In the genomic region with DNA sequence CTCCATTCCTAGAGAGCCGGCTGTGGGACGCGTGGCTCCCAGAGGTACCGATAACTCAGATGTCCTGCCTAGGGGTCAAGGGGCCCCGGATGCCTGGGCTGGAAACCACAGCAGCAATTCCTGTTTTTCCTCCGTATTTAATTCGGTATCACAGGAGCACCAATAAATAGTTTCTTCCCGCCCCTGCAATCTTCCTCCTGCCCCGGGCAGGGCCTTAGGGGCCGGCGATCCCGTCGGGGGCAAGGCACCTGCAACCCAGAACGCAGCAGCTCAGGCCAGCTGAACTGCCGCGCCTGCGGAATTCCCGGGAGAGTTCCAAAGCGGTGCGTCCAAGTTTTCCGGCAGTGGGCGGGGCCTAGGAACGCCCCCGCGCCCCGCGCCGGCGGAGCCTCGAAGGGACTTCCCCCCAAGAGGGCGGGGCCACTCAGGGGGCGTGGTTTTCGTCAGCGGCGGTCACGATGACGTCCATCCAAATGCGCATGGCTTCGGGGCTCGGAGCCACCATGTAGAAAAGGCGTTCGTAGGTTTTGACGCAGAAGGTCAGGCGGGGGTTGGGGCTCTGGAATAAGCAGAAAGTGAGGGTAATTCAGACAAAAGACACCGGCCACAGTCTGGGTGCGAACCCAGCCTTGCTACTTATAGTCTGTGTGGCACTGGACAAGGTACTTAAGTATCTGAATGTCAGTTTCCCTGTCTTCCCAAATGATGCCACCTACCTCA, we compare ENCODE assay signal across 9 cellular contexts. TPM values are rescaled to one million over a fixed set of nuclear protein-coding genes. Genes with fewer than 3 reads are reported as not detected.
DNase-seq lines count a peak whose midpoint lies in the region; ATAC-seq and TF ChIP-seq lines count a peak whose summit lies in the region.
"Had no signal": no experiment of that assay in that cellular context is flagged by ENCODE, and none has a peak within 500 bp of the region (broad histone marks: within the 10 kb centered on the region; RNA-seq: fewer than 3 reads in every experiment).

No MANE protein-coding gene starts in this region.

- H3K27ac ChIP-seq in duodenal mucosa (ENCODE audit: low read depth, low read length) (no peak overlapping the region), liver (ENCODE audit: low read depth in 1 of 2, low read length in 2 of 2) (peak overlapping the region; percentile 65 to 80)

- peak overlapping the region; percentile 72 for H3K4me3 Mint-ChIP-seq in activated CD8-positive, alpha-beta T cell treated with anti-CD3 and anti-CD28 coated beads, Interleukin-2, amount 10 ng/mL, durations not matched to agents 7 days and 5 days

- POLR2A ChIA-PET in activated CD8-positive, alpha-beta T cell treated with anti-CD3 and anti-CD28 coated beads, Interleukin-2, amount 10 ng/mL, durations not matched to agents 7 days and 5 days (lab: Charles Lee): interaction anchor here (1.5 to 2.4 kb wide), 2 partner anchors 12 to 29 kb away, joined by 7 to 9 read pairs; a partner anchor contains a TSS

- peak; percentile 16 to 30 for TF ChIP-seq RAD21 in liver (IDR thresholded peaks at IDR 0.05)

- WGBS in liver: 16% methylated on average over 46 of the region's 46 CpGs

- H3K36me3 ChIP-seq in duodenal mucosa (ENCODE audit: control insufficient read depth in 1 of 2, insufficient read depth in 2 of 2, low read length in 2 of 2): no peaks in the 10 kb centered on the region
- peaks cover 0 to 12% (median 8%) of the 10 kb centered on the region in 4 donors for H3K36me3 ChIP-seq in liver (ENCODE audit: control insufficient read depth in 4 of 4, insufficient read depth in 3 of 4, low read depth in 1 of 4, low read length in 3 of 4)

- peaks cover 15% of the 10 kb centered on the region for H3K4me1 Mint-ChIP-seq in activated CD8-positive, alpha-beta T cell treated with anti-CD3 and anti-CD28 coated beads, Interleukin-2, amount 10 ng/mL, durations not matched to agents 7 days and 5 days (ENCODE audit: low read depth)

- no peaks in the 10 kb centered on the region for H3K27me3 Mint-ChIP-seq in activated CD8-positive, alpha-beta T cell treated with anti-CD3 and anti-CD28 coated beads, Interleukin-2, amount 10 ng/mL, durations not matched to agents 7 days and 5 days (ENCODE audit: low read depth)

- CTCF ChIA-PET in activated CD8-positive, alpha-beta T cell treated with anti-CD3 and anti-CD28 coated beads, Interleukin-2, amount 10 ng/mL, durations not matched to agents 7 days and 5 days (lab: Charles Lee): interaction anchor here (0.9 to 2.9 kb wide), 4 partner anchors 11 to 44 kb away, joined by 3 to 10 read pairs (median 4); no protein-coding TSS in a partner anchor

- H3K4me1 ChIP-seq in duodenal mucosa (ENCODE audit: control insufficient read depth in 1 of 2, insufficient read depth in 2 of 2, low read length in 2 of 2) (peaks cover 0 to 4% of the 10 kb centered on the region in 2 donors), liver (ENCODE audit: control insufficient read depth in 4 of 4, insufficient read depth in 4 of 4, low read length in 3 of 4) (peaks cover 0 to 4% (median 2%) of the 10 kb centered on the region in 4 donors)

- peaks cover 6% of the 10 kb centered on the region for H3K36me3 Mint-ChIP-seq in activated CD8-positive, alpha-beta T cell treated with anti-CD3 and anti-CD28 coated beads, Interleukin-2, amount 10 ng/mL, durations not matched to agents 7 days and 5 days (ENCODE audit: low read depth)

- no peaks in the 10 kb centered on the region for H3K9me3 Mint-ChIP-seq in activated CD8-positive, alpha-beta T cell treated with anti-CD3 and anti-CD28 coated beads, Interleukin-2, amount 10 ng/mL, durations not matched to agents 7 days and 5 days (ENCODE audit: insufficient read depth)

- H3K4me3 ChIP-seq in duodenal mucosa (ENCODE audit: low read depth in 1 of 2, low read length in 2 of 2) (peak overlapping the region; percentile 61 to 67), liver (ENCODE audit: low read depth in 1 of 3, low read length in 3 of 3) (peak overlapping the region in 2 of 3 donors; percentile 2 to 16)

- no peaks in the 10 kb centered on the region for H3K27me3 ChIP-seq in duodenal mucosa (ENCODE audit: control insufficient read depth in 1 of 2, insufficient read depth in 2 of 2, low read length in 2 of 2)
- H3K27me3 ChIP-seq in liver (ENCODE audit: control insufficient read depth in 4 of 4, insufficient read depth in 4 of 4, low read length in 3 of 4): no peaks in the 10 kb centered on the region

- DNase-seq in Daoy (ENCODE audit: low read depth) (peak; percentile 92), NCI-H460 (ENCODE audit: extremely low read depth, low read depth) (peak; percentile 87), HuH-7.5 (ENCODE audit: low spot score) (no peak)
- peak; percentile 93 for DNase-seq in activated CD8-positive, alpha-beta T cell treated with anti-CD3 and anti-CD28 coated beads, Interleukin-2, amount 10 ng/mL, durations not matched to agents 7 days and 5 days
- peak; percentile 95 for DNase-seq in stimulated activated CD4-positive, alpha-beta T cell treated with anti-CD3 and anti-CD28 coated beads, Interleukin-2, amount 100 ng/mL, for 4 hours (ENCODE audit: low read depth)

- no peak for TF ChIP-seq CTCF in liver (IDR thresholded peaks at IDR 0.05; ENCODE audit: low read depth, low read length, missing input control)

- H3K9ac ChIP-seq in duodenal mucosa (ENCODE audit: low read depth in 1 of 2, low read length in 2 of 2): peak overlapping the region; percentile 41 to 71
- peak overlapping the region; percentile 48 to 59 for H3K9ac ChIP-seq in liver (ENCODE audit: low read depth in 1 of 2, low read length in 2 of 2)

- peak; percentile 70 for ATAC-seq in HG02759 (IDR thresholded peaks at IDR 0.05; ENCODE audit: unreplicated experiment)
- ATAC-seq in activated CD8-positive, alpha-beta T cell treated with anti-CD3 and anti-CD28 coated beads, Interleukin-2, amount 10 ng/mL, durations not matched to agents 7 days and 5 days: peak; percentile 91

- H3K27ac Mint-ChIP-seq in activated CD8-positive, alpha-beta T cell treated with anti-CD3 and anti-CD28 coated beads, Interleukin-2, amount 10 ng/mL, durations not matched to agents 7 days and 5 days: peak overlapping the region; percentile 82

- H3K9me3 ChIP-seq in duodenal mucosa (ENCODE audit: control insufficient read depth in 1 of 2, low read length in 2 of 2) (no peaks in the 10 kb centered on the region), liver (ENCODE audit: control insufficient read depth in 4 of 4, low read length in 3 of 4) (no peaks in the 10 kb centered on the region)

TF ChIP-seq in liver, 16 proteins besides CTCF, POLR2A, EP300 and RAD21 (continues in another document):
- TF ChIP-seq, protein P1, sequence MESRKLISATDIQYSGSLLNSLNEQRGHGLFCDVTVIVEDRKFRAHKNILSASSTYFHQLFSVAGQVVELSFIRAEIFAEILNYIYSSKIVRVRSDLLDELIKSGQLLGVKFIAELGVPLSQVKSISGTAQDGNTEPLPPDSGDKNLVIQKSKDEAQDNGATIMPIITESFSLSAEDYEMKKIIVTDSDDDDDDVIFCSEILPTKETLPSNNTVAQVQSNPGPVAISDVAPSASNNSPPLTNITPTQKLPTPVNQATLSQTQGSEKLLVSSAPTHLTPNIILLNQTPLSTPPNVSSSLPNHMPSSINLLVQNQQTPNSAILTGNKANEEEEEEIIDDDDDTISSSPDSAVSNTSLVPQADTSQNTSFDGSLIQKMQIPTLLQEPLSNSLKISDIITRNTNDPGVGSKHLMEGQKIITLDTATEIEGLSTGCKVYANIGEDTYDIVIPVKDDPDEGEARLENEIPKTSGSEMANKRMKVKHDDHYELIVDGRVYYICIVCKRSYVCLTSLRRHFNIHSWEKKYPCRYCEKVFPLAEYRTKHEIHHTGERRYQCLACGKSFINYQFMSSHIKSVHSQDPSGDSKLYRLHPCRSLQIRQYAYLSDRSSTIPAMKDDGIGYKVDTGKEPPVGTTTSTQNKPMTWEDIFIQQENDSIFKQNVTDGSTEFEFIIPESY (IDR thresholded peaks at IDR 0.05): peak; percentile 87
- TF ChIP-seq SP1 (IDR thresholded peaks at IDR 0.05): peak; percentile 78

RNA-seq across cellular contexts. Expression of a gene that starts 9.7 kb away (rescaled TPM):
- 0.74 TPM in 1 of 2 replicates, not detected in the other for total RNA-seq in Daoy (2014; rRNA removed; shearing (Covaris generic))
- total RNA-seq in NCI-H460 (2014; rRNA removed; shearing (Covaris generic)): 0.05 and 0.29 TPM in 2 replicates
- 0.19 TPM in 1 of 2 replicates, not detected in the other for polyA plus RNA-seq in NCI-H460 (2014; cell fraction: nucleus; rRNA removed)
- 1 to 10 TPM in 1 of 2 experiments, under 1 TPM in 1; 0.68 to 1.1 TPM for total RNA-seq in activated CD8-positive, alpha-beta T cell treated with anti-CD3 and anti-CD28 coated beads, Interleukin-2, amount 10 ng/mL, durations not matched to agents 7 days and 5 days
- total RNA-seq in liver: under 1 TPM; 0.08 to 0.09 TPM
- under 1 TPM; 0.26 to 0.38 TPM for polyA plus RNA-seq in liver

RNA-seq across cellular contexts. Expression of a gene that starts 29.4 kb away (rescaled TPM):
- total RNA-seq in Daoy (2014; rRNA removed; shearing (Covaris generic)): 7.8 and 17.6 TPM in 2 replicates
- 11.4 and 14.3 TPM in 2 replicates for total RNA-seq in NCI-H460 (2014; rRNA removed; shearing (Covaris generic))
- polyA plus RNA-seq in NCI-H460 (2014; cell fraction: nucleus; rRNA removed): 7.7 and 11.8 TPM in 2 replicates
- total RNA-seq in activated CD8-positive, alpha-beta T cell treated with anti-CD3 and anti-CD28 coated beads, Interleukin-2, amount 10 ng/mL, durations not matched to agents 7 days and 5 days: 10 to 100 TPM; 14.9 to 15.5 TPM
- 10 to 100 TPM; 10.6 to 18.2 TPM for total RNA-seq in liver
- polyA plus RNA-seq in liver: 10 to 100 TPM; 10.7 to 12.7 TPM

RNA-seq across cellular contexts. Expression of a gene that starts 51.9 kb away (rescaled TPM):
- 17.9 and 29.7 TPM in 2 replicates for total RNA-seq in Daoy (2014; rRNA removed; shearing (Covaris generic))
- 32.5 and 39.0 TPM in 2 replicates for total RNA-seq in NCI-H460 (2014; rRNA removed; shearing (Covaris generic))
- polyA plus RNA-seq in NCI-H460 (2014; cell fraction: nucleus; rRNA removed): 29.6 and 48.4 TPM in 2 replicates
- total RNA-seq in activated CD8-positive, alpha-beta T cell treated with anti-CD3 and anti-CD28 coated beads, Interleukin-2, amount 10 ng/mL, durations not matched to agents 7 days and 5 days: 10 to 100 TPM; 67.9 to 69.1 TPM
- 10 to 100 TPM; 30.4 to 35.0 TPM for total RNA-seq in liver
- polyA plus RNA-seq in liver: 10 to 100 TPM; 34.0 to 45.1 TPM

RNA-seq across cellular contexts. Expression of a gene that starts 57.8 kb away (rescaled TPM):
- not detected in 2 replicates for total RNA-seq in Daoy (2014; rRNA removed; shearing (Covaris generic))
- total RNA-seq in NCI-H460 (2014; rRNA removed; shearing (Covaris generic)): 0.32 and 0.35 TPM in 2 replicates
- not detected in 2 replicates for polyA plus RNA-seq in NCI-H460 (2014; cell fraction: nucleus; rRNA removed)
- total RNA-seq in activated CD8-positive, alpha-beta T cell treated with anti-CD3 and anti-CD28 coated beads, Interleukin-2, amount 10 ng/mL, durations not matched to agents 7 days and 5 days: 1 to 10 TPM; 3.4 to 3.7 TPM
- total RNA-seq in liver: under 1 TPM; 0.08 to 0.09 TPM
- 1 to 10 TPM in 1 of 2 donors, under 1 TPM in 1; 0.88 to 1.0 TPM for polyA plus RNA-seq in liver
- total RNA-seq: myocyte had no signal
